ENCODE assay signal across 1 cellular context in the genomic region with DNA sequence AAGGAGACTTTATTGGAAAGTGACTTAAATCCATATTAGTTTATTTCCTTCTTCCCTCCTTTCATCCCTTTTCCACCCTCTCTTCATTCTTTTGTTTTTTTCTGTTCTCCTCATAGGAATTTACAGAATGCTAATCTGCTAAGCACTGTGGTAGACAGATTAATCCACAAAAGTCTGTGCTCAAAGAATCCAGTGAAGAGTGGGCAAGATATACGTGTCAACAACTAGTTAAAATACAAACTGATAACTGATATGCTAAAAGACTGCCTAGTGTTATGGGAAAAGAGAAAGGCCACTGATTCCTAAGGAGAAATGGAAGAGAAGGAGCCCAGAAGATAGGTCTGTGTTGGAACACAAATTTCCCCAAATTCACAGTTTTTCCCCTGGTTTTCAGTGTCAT.
TF ChIP-seq lines count a peak whose summit lies in the region.

No MANE protein-coding gene starts in this region.

TF ChIP-seq in K562, 482 proteins besides CTCF, POLR2A, EP300 and RAD21 (continued from another document):
- no peak for TF ChIP-seq ZNF318 (IDR thresholded peaks at IDR 0.05; ENCODE audit: borderline replicate concordance in 1 of 2, low read depth in 1 of 2)
